21 cellular contexts compared by ENCODE assay signal in the genomic region with DNA sequence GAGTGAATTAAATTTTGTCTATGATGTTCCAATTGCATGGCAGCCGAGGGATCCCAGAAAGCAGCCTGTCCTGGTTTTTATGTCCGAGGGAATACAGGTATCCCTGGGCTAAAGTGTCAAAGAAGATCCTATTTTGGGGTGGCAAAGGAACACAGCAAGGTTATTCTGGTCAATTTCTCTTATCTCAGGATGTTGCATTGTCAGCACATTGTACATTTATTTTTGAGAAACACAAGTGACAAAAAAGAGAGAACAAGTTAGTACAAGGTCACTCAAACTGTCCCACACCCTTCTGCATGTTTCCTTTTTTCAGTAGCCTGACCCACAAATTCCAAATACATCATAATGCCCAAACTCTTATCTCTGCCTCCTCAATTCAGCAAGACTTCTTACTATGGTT. TPM values are rescaled to one million over a fixed set of nuclear protein-coding genes. Genes with fewer than 3 reads are reported as not detected.
A peak's percentile ranks its signal among the peaks of the same experiment; 100 is the strongest.
DNase-seq lines count a peak whose midpoint lies in the region; ATAC-seq, FAIRE-seq and TF ChIP-seq lines count a peak whose summit lies in the region.
"Had no signal": no experiment of that assay in that cellular context is flagged by ENCODE, and none has a peak within 500 bp of the region (broad histone marks: within the 10 kb centered on the region; RNA-seq: fewer than 3 reads in every experiment).

No MANE protein-coding gene starts in this region.

- H3K27me3 ChIP-seq in IMR-90 (ENCODE audit: control insufficient read depth, insufficient read depth, low read length): no peaks in the 10 kb centered on the region
- H3K27me3 ChIP-seq in K562 (ENCODE audit: control insufficient read depth in 2 of 2, insufficient read depth in 2 of 2, low read length in 2 of 2): no peaks in the 10 kb centered on the region
- H3K27me3 ChIP-seq in spleen (replicated peaks in 1 of 7): no peaks in the 10 kb centered on the region

- H2BK20ac ChIP-seq in IMR-90 (ENCODE audit: low read depth, low read length): no peak overlapping the region

- H3K79me2 ChIP-seq in K562 (ENCODE audit: control insufficient read depth, insufficient read depth, low read length): no peaks in the 10 kb centered on the region

- H3K9me1 ChIP-seq in IMR-90 (ENCODE audit: insufficient read depth, low read length): no peaks in the 10 kb centered on the region
- H3K9me1 ChIP-seq in K562 (ENCODE audit: control insufficient read depth, insufficient read depth, low read length): no peaks in the 10 kb centered on the region

- no peak overlapping the region for H4K5ac ChIP-seq in IMR-90 (ENCODE audit: low read depth, low read length)

- H3K9me3 Mint-ChIP-seq in CD14-positive monocyte: no peaks in the 10 kb centered on the region
- H3K9me3 Mint-ChIP-seq: GM23338, H9 had no signal

- H3K36me3 ChIP-seq in IMR-90 (ENCODE audit: control insufficient read depth, insufficient read depth, low read length) (no peaks in the 10 kb centered on the region; the same call in 1 of the 2 replicates), K562 (ENCODE audit: control insufficient read depth, insufficient read depth, low read length) (no peaks in the 10 kb centered on the region), spleen (peaks cover 0 to 9% (median 0%) of the 10 kb centered on the region in 6 donors)

- H3K4ac ChIP-seq in IMR-90 (ENCODE audit: low read depth, low read length): no peak overlapping the region

- TF ChIP-seq EP300 in K562 (IDR thresholded peaks at IDR 0.05; ENCODE audit: low read length): no peak

- H3K4me3 Mint-ChIP-seq in CD14-positive monocyte: peak overlapping the region in 1 of 2 donors; percentile 17
- H3K4me3 Mint-ChIP-seq: CD4-positive, alpha-beta memory T cell; GM23338; H9 had no signal

- intact Hi-C loops in CD14-positive monocyte (cut with micrococcal nuclease): no loop called here
- intact Hi-C loops in IMR-90 (cut with micrococcal nuclease): no loop called here
- intact Hi-C loops in K562 (cut with micrococcal nuclease): no loop called here
- intact Hi-C loops in spleen (cut with DNase I; ENCODE audit: low total_unique reads): no loop called here

- peaks cover 49% of the 10 kb centered on the region for H3K4me1 Mint-ChIP-seq in CD14-positive monocyte
- H3K4me1 Mint-ChIP-seq: CD4-positive, alpha-beta memory T cell had no signal

- dilution Hi-C loops in IMR-90 (cut with HindIII; ENCODE audit: low sequenced_read_pairs, unreplicated experiment): no loop called here

- ATAC-seq in IMR-90 (ENCODE audit: low read depth): no peak
- no peak for ATAC-seq in K562
- no peak for ATAC-seq in GM18907 (IDR thresholded peaks at IDR 0.05; ENCODE audit: unreplicated experiment)
- ATAC-seq: GM23338 had no signal

- H4K91ac ChIP-seq in IMR-90 (ENCODE audit: insufficient read depth, low read depth, low read length): no peak overlapping the region

- H3K9me3 ChIP-seq in IMR-90 (ENCODE audit: control insufficient read depth, insufficient read depth, low read length) (no peaks in the 10 kb centered on the region), K562 (replicated peaks; ENCODE audit: control insufficient read depth, insufficient read depth, low read depth, low read length) (no peaks in the 10 kb centered on the region), spleen (no peaks in the 10 kb centered on the region)

- H3K4me2 ChIP-seq in IMR-90 (ENCODE audit: low read depth, low read length): no peak overlapping the region
- no peak overlapping the region for H3K4me2 ChIP-seq in K562 (ENCODE audit: insufficient read depth, low read length)
- H3K4me2 ChIP-seq: GM23338 had no signal

- no peak overlapping the region for H2BK15ac ChIP-seq in IMR-90 (ENCODE audit: low read depth, low read length)

- no peak overlapping the region for H2BK5ac ChIP-seq in IMR-90 (ENCODE audit: low read depth, low read length, poor library complexity, severe bottlenecking)

- H3K9ac ChIP-seq in IMR-90 (ENCODE audit: low read depth, low read length) (no peak overlapping the region), K562 (ENCODE audit: insufficient read depth in 1 of 2, low read depth in 2 of 2, low read length in 2 of 2) (no peak overlapping the region)

- H2AK9ac ChIP-seq in IMR-90 (replicated peaks; ENCODE audit: low read depth, low read length, poor library complexity): no peak overlapping the region

- H3K23ac ChIP-seq in IMR-90 (ENCODE audit: low read depth, low read length): no peak overlapping the region

- H2BK120ac ChIP-seq in IMR-90 (ENCODE audit: low read depth, low read length): no peak overlapping the region

- FAIRE-seq in K562 (lab: Jason Lieb, UNC): no peak
- FAIRE-seq: A204.1, GM12892, GM18507, HTR-8/SVneo had no signal

- H3K4me1 ChIP-seq in IMR-90 (ENCODE audit: control insufficient read depth, insufficient read depth, low read length) (no peaks in the 10 kb centered on the region), K562 (replicated peaks in 1 of 2; ENCODE audit: control insufficient read depth in 2 of 2, insufficient read depth in 2 of 2, low read length in 2 of 2) (peaks cover 0 to 4% of the 10 kb centered on the region in 2 experiments; a peak in 2 of 5 replicates), spleen (peaks cover 0 to 24% (median 7%) of the 10 kb centered on the region in 6 donors)

- no peak overlapping the region for H2AK5ac ChIP-seq in IMR-90 (ENCODE audit: low read depth, low read length)

- H3K56ac ChIP-seq in IMR-90 (ENCODE audit: extremely low read depth, insufficient read depth, low read length): no peak overlapping the region

- no peaks in the 10 kb centered on the region for H3K27me3 Mint-ChIP-seq in CD14-positive monocyte (ENCODE audit: low read depth in 3 of 3)
- H3K27me3 Mint-ChIP-seq: CD4-positive, alpha-beta memory T cell had no signal

- no peak overlapping the region for H4K8ac ChIP-seq in IMR-90 (ENCODE audit: low read depth in 2 of 2, low read length in 2 of 2)

- H3K14ac ChIP-seq in IMR-90 (replicated peaks; ENCODE audit: low read depth, low read length): no peak overlapping the region

- CTCF ChIA-PET in IMR-90 (lab: Yijun Ruan, JAX): no interaction called here
- CTCF ChIA-PET in K562 (lab: Yijun Ruan, JAX; ENCODE audit: low intra/inter-chr PET ratio): no interaction called here

- H3K36me3 Mint-ChIP-seq in CD14-positive monocyte: peaks cover 46% of the 10 kb centered on the region in 2 donors
- H3K36me3 Mint-ChIP-seq: CD4-positive, alpha-beta memory T cell had no signal

- no peak for DNase-seq in CD14-positive monocyte (ENCODE audit: low spot score)
- DNase-seq in IMR-90: no peak
- no peak for DNase-seq in K562 (ENCODE audit: extremely low read depth in 1 of 4, low spot score in 3 of 4)
- DNase-seq in spleen: no peak
- DNase-seq in medulla oblongata (ENCODE audit: extremely low spot score): no peak
- DNase-seq in central memory CD4-positive, alpha-beta T cell: no peak
- DNase-seq: AML-193; CD4-positive, alpha-beta memory T cell; DMS153; DMS79; GDM1; H9 had no signal

- TF ChIP-seq POLR2A in IMR-90 (IDR thresholded peaks at IDR 0.05; ENCODE audit: low read depth, low read length) (no peak), K562 (conservative IDR thresholded peaks at IDR 0.05) (no peak), spleen (IDR thresholded peaks at IDR 0.05) (no peak)

- TF ChIP-seq CTCF in CD14-positive monocyte (IDR thresholded peaks at IDR 0.05) (no peak), IMR-90 (conservative IDR thresholded peaks at IDR 0.05; ENCODE audit: low read depth, low read length) (no peak), K562 (IDR thresholded peaks at IDR 0.05 in 2 of 3, conservative IDR thresholded peaks at IDR 0.05 in 1 of 3; ENCODE audit: insufficient read depth in 2 of 3, low read depth in 1 of 3, low read length in 3 of 3) (no peak), spleen (IDR thresholded peaks at IDR 0.05 in 8 of 11, conservative IDR thresholded peaks at IDR 0.05 in 3 of 11) (no peak)

- H3K18ac ChIP-seq in IMR-90 (ENCODE audit: low read depth, low read length): no peak overlapping the region

- TF ChIP-seq RAD21 in IMR-90 (IDR thresholded peaks at IDR 0.05; ENCODE audit: low read length) (no peak), K562 (CRISPR knock-in tag; conservative IDR thresholded peaks at IDR 0.05 in 1 of 2, IDR thresholded peaks at IDR 0.05 in 1 of 2) (no peak)

- H2AFZ ChIP-seq in IMR-90 (replicated peaks; ENCODE audit: low read length, poor library complexity) (no peak overlapping the region), K562 (ENCODE audit: low read depth, low read length) (no peak overlapping the region)
- H2AFZ ChIP-seq: GM23338 had no signal

- H4K20me1 ChIP-seq in IMR-90 (ENCODE audit: insufficient read depth, low read length) (no peaks in the 10 kb centered on the region), K562 (replicated peaks; ENCODE audit: control insufficient read depth, insufficient read depth, low read length) (no peaks in the 10 kb centered on the region)

- no peaks in the 10 kb centered on the region for H3K79me1 ChIP-seq in IMR-90 (ENCODE audit: low read depth in 1 of 2, low read length in 2 of 2)

- in situ Hi-C loops in IMR-90 (cut with MboI; ENCODE audit: low sequenced_read_pairs) (no loop called here), K562 (cut with MboI) (no loop called here)

- POLR2A ChIA-PET in IMR-90 (lab: Charles Lee; ENCODE audit: unreplicated experiment) (no interaction called here), K562 (lab: Yijun Ruan, JAX) (no interaction called here)

- H3K27ac Mint-ChIP-seq in CD14-positive monocyte: peak overlapping the region in 6 of 7 donors; percentile 12 to 85 (median 72)
- H3K27ac Mint-ChIP-seq: CD4-positive, alpha-beta memory T cell; GM23338; H9 had no signal

- no peak overlapping the region for H3K4me3 ChIP-seq in IMR-90 (ENCODE audit: insufficient read depth, low read depth, low read length)
- no peak overlapping the region for H3K4me3 ChIP-seq in K562
- H3K4me3 ChIP-seq in spleen: no peak overlapping the region
- H3K4me3 ChIP-seq: GM23338 had no signal

- BruUV-seq in IMR-90 (replicated peaks; lab: Mats Ljungman, UMichigan) (no TSS peak), K562 (replicated peaks; lab: Mats Ljungman, UMichigan) (no TSS peak)

- WGBS in IMR-90 (ENCODE audit: extremely low coverage in 2 of 2, insufficient read length in 1 of 2), 2 experiments: no CpG with 5 or more reads among the region's 2 CpGs
- 38% methylated on average over 2 of the region's 2 CpGs for WGBS in K562 (ENCODE audit: insufficient coverage, low coverage, missing lambda C conversion rate)
- WGBS in spleen, 5 donors: 53 to 69% (median 66%) methylated on average over 2 of the region's 2 CpGs

- H3K27ac ChIP-seq in IMR-90 (ENCODE audit: insufficient read depth, low read length) (no peak overlapping the region), K562 (ENCODE audit: extremely low read depth, low read depth, low read length) (no peak overlapping the region), spleen (peak overlapping the region in 6 of 8 donors; percentile 21 to 58 (median 46))
- H3K27ac ChIP-seq: C4-2B had no signal

RNA-seq across cellular contexts. Expression of gene RGS18, which starts 17.7 kb away (rescaled TPM):
- polyA plus RNA-seq in CD14-positive monocyte (10 to 100 TPM; 43.7 to 57.0 TPM), IMR-90 (2012; rRNA removed) (0.09 TPM in 1 of 2 replicates, not detected in the other), K562 (2011; rRNA removed) (0.06 TPM in 1 of 2 replicates, not detected in the other), K562 (2014; fragmentation: Illumina TruSeq; extraction: Trizol) (0.04 and 0.08 TPM in 2 replicates), K562 (2014; fragmentation: Nextera tagmentation; extraction: Ambion mirVana) (under 1 TPM in 1 of 2 experiments, not detected in 1; 0.03 TPM), K562 (2014; rRNA removed) (not detected in 2 replicates), spleen (10 to 100 TPM in 2 of 3 donors, 1 to 10 TPM in 1; 5.5 to 14.6 (median 11.3) TPM)
- total RNA-seq in IMR-90 (2012; rRNA removed) (under 0.01 and 0.18 TPM in 2 replicates), K562 (2014; rRNA removed) (not detected in 2 replicates), K562 (2014; rRNA removed; fragmentation: Illumina TruSeq; extraction: Trizol) (0.10 TPM in 1 of 2 replicates, not detected in the other), K562 (2015; rRNA removed; fragmentation: Illumina TruSeq; extraction: Trizol) (0.11 and 0.19 TPM in 2 replicates), K562 (2021) (not detected in 2 replicates), spleen (10 to 100 TPM; 29.2 to 84.7 (median 46.9) TPM)
- not detected in 2 replicates for polyA plus RNA-seq in IMR-90 (2012; cell fraction: cytosol; rRNA removed)
- 0.06 TPM in 1 of 2 replicates, not detected in the other for polyA plus RNA-seq in IMR-90 (2012; cell fraction: nucleus; rRNA removed; ENCODE audit: low replicate concordance)
- total RNA-seq in K562 (2011; cell fraction: chromatin; rRNA removed; ENCODE audit: low replicate concordance): not detected in 2 replicates
- not detected in 2 replicates for total RNA-seq in K562 (2011; cell fraction: nucleolus; rRNA removed)
- not detected in 2 replicates for total RNA-seq in K562 (2011; cell fraction: nucleoplasm; rRNA removed)
- 0.03 TPM in 1 of 2 replicates, not detected in the other for polyA plus RNA-seq in K562 (2011; cell fraction: cytosol; rRNA removed)
- polyA plus RNA-seq in K562 (2011; cell fraction: nucleus; rRNA removed): not detected in 2 replicates
- polyA plus RNA-seq in K562 (2012): 0.07 and 0.09 TPM in 2 replicates
- 0.12 TPM in 1 of 2 replicates, not detected in the other for polyA minus RNA-seq in K562 (2011; rRNA and poly(A)+ RNA removed)
- not detected in 2 replicates for polyA minus RNA-seq in K562 (2011; cell fraction: cytosol; rRNA and poly(A)+ RNA removed)
- 0.22 TPM in 1 of 2 replicates, not detected in the other for polyA minus RNA-seq in K562 (2011; cell fraction: nucleus; rRNA and poly(A)+ RNA removed)
- total RNA-seq: Daoy, GM23338, H9 had no signal
- polyA plus RNA-seq: BJ, GM23338 had no signal

Comparison
In these comparisons a context has a peak if more than half of its experiments do, and no peak if none do; other contexts are left out.
1. H3K27ac ChIP-seq: peak in spleen (6 of 8); none in IMR-90 (single experiment) and K562 (single experiment).
2. RNA of gene RGS18, which starts 17.7 kb away (polyA plus RNA-seq): 43.7 to 57.0 TPM in CD14-positive monocyte and 5.5 to 14.6 TPM in spleen; 0.06 to 0.09 TPM in IMR-90 and 0.03 to 0.09 TPM in K562; every median in the first group is over 4 times any median in the second.